In genomic region chr13:50208826-50209335, GRCh38 we compare ENCODE assay signal across 8 cellular contexts.
DNase-seq lines count a peak whose midpoint lies in the region; ATAC-seq lines count a peak whose summit lies in the region.

No MANE protein-coding gene starts in this region.

- H3K9ac ChIP-seq in endocrine pancreas (ENCODE audit: control insufficient read depth, insufficient read depth, low read length) = no peak overlapping the region
- H3K9ac ChIP-seq in mesendoderm (ENCODE audit: low read length) = peak overlapping the region; percentile 25

- no peak overlapping the region for H2BK15ac ChIP-seq in mesendoderm (replicated peaks; ENCODE audit: low read depth)

- no peak overlapping the region for H3K4ac ChIP-seq in mesendoderm (ENCODE audit: low read depth, low read length)

- no peaks in the 10 kb centered on the region for H3K27me3 ChIP-seq in endocrine pancreas (ENCODE audit: control insufficient read depth, insufficient read depth, low read length)
- H3K27me3 ChIP-seq in mesendoderm (ENCODE audit: insufficient read depth, low read length, poor library complexity) = no peaks in the 10 kb centered on the region

- peaks cover 9 to 14% of the 10 kb centered on the region in 2 donors for H3K9me3 Mint-ChIP-seq in activated naive CD4-positive, alpha-beta T cell treated with anti-CD3 and anti-CD28 coated beads, Interleukin-2, amount 50 U/mL, for 72 hours

- no peak overlapping the region for H3K4me2 ChIP-seq in mesendoderm (ENCODE audit: low read length)

- H2BK120ac ChIP-seq in mesendoderm (ENCODE audit: low read depth, low read length) = peak overlapping the region; percentile 63

- no peak overlapping the region for H3K27ac Mint-ChIP-seq in activated naive CD4-positive, alpha-beta T cell treated with anti-CD3 and anti-CD28 coated beads, Interleukin-2, amount 50 U/mL, for 72 hours

- no peaks in the 10 kb centered on the region for H3K4me1 ChIP-seq in endocrine pancreas (ENCODE audit: control insufficient read depth, insufficient read depth, low read length)
- H3K4me1 ChIP-seq in mesendoderm (ENCODE audit: control insufficient read depth, low read depth, low read length) = peaks cover 3% of the 10 kb centered on the region

- peak overlapping the region; percentile 78 for H3K18ac ChIP-seq in mesendoderm (ENCODE audit: low read length)

- peak; percentile 30 to 34 for ATAC-seq in activated naive CD4-positive, alpha-beta T cell treated with anti-CD3 and anti-CD28 coated beads, Interleukin-2, amount 50 U/mL, for 72 hours
- ATAC-seq in HG03469 (IDR thresholded peaks at IDR 0.05; ENCODE audit: unreplicated experiment) (no peak), GM21619 (IDR thresholded peaks at IDR 0.05; ENCODE audit: unreplicated experiment) (no peak), GM19328 (IDR thresholded peaks at IDR 0.05; ENCODE audit: unreplicated experiment) (no peak)

- H2AK5ac ChIP-seq in mesendoderm (ENCODE audit: low read length) = no peak overlapping the region

- H3K36me3 ChIP-seq in endocrine pancreas (ENCODE audit: control insufficient read depth, insufficient read depth, low read length) = no peaks in the 10 kb centered on the region
- no peaks in the 10 kb centered on the region for H3K36me3 ChIP-seq in mesendoderm (ENCODE audit: control insufficient read depth, insufficient read depth, low read length)

- DNase-seq in activated naive CD4-positive, alpha-beta T cell treated with anti-CD3 and anti-CD28 coated beads, Interleukin-2, amount 50 U/mL, for 72 hours (ENCODE audit: low spot score in 2 of 2) = no peak
- no peak for DNase-seq in activated naive CD4-positive, alpha-beta T cell treated with Interleukin-2 at 50 U/mL for 16 hours
- peak; percentile 91 for DNase-seq in OCI-M1 (lab: John Stamatoyannopoulos, UW)
- peak; percentile 92 for DNase-seq in mesendoderm

- no peaks in the 10 kb centered on the region for H3K9me3 ChIP-seq in endocrine pancreas (ENCODE audit: control insufficient read depth, low read length)

- H3K79me1 ChIP-seq in mesendoderm (ENCODE audit: low read length) = no peaks in the 10 kb centered on the region

- no peak overlapping the region for H4K8ac ChIP-seq in mesendoderm (ENCODE audit: low read depth, low read length)

- H3K27ac ChIP-seq in mesendoderm (ENCODE audit: low read depth, low read length) = peak overlapping the region; percentile 45

- H3K4me3 ChIP-seq in endocrine pancreas (ENCODE audit: control insufficient read depth, insufficient read depth, low read length) = peak overlapping the region; percentile 30
- no peak overlapping the region for H3K4me3 ChIP-seq in mesendoderm (ENCODE audit: low read length)

- H3K23ac ChIP-seq in mesendoderm (ENCODE audit: low read length) = no peak overlapping the region

- H4K5ac ChIP-seq in mesendoderm (ENCODE audit: low read length) = no peak overlapping the region

- no peaks in the 10 kb centered on the region for H3K79me2 ChIP-seq in mesendoderm (ENCODE audit: control insufficient read depth, insufficient read depth, low read length)

- peak overlapping the region; percentile 4 for H3K56ac ChIP-seq in mesendoderm (ENCODE audit: low read length)

- peaks cover 9 to 19% of the 10 kb centered on the region in 2 donors for H3K36me3 Mint-ChIP-seq in activated naive CD4-positive, alpha-beta T cell treated with anti-CD3 and anti-CD28 coated beads, Interleukin-2, amount 50 U/mL, for 72 hours

- no CpG with 5 or more reads among the region's 9 CpGs for WGBS in mesendoderm (ENCODE audit: extremely low coverage, insufficient coverage, low lambda C conversion rate)

- H2BK5ac ChIP-seq in mesendoderm (ENCODE audit: low read length) = no peak overlapping the region

Comparison
In these comparisons a context has a peak if more than half of its experiments do, and no peak if none do; other contexts are left out.
1. ATAC-seq: peak in activated naive CD4-positive, alpha-beta T cell treated with anti-CD3 and anti-CD28 coated beads, Interleukin-2, amount 50 U/mL, for 72 hours (2 of 2); none in HG03469 (single experiment), GM21619 (single experiment) and GM19328 (single experiment).
2. DNase-seq: peak in OCI-M1 (single experiment) and mesendoderm (single experiment); none in activated naive CD4-positive, alpha-beta T cell treated with anti-CD3 and anti-CD28 coated beads, Interleukin-2, amount 50 U/mL, for 72 hours (0 of 2) and activated naive CD4-positive, alpha-beta T cell treated with Interleukin-2 at 50 U/mL for 16 hours (single experiment).